Comparison of ENCODE assay signal across 1 cellular context in genomic region chr5:159660401-159660800, GRCh38.
TF ChIP-seq lines count a peak whose summit lies in the region.

No MANE protein-coding gene starts in this region.

TF ChIP-seq in A549, 52 proteins besides CTCF, POLR2A, EP300 and RAD21 (continued from another document):
- TF ChIP-seq CHD4 (IDR thresholded peaks at IDR 0.05; ENCODE audit: borderline replicate concordance) = no peak
